Comparison of ENCODE assay signal across 12 cellular contexts in genomic region chr9:73155968-73156592, GRCh38. TPM values are rescaled to one million over a fixed set of nuclear protein-coding genes. Genes with fewer than 3 reads are reported as not detected.
DNase-seq lines count a peak whose midpoint lies in the region; ATAC-seq, FAIRE-seq and TF ChIP-seq lines count a peak whose summit lies in the region.
"Had no signal": no experiment of that assay in that cellular context is flagged by ENCODE, and none has a peak within 500 bp of the region (broad histone marks: within the 10 kb centered on the region; RNA-seq: fewer than 3 reads in every experiment).

No MANE protein-coding gene starts in this region.

- H2AFZ ChIP-seq in endothelial cell of umbilical vein (ENCODE audit: low read depth, low read length): no peak overlapping the region

- no peak for TF ChIP-seq POLR2A in endothelial cell of umbilical vein (IDR thresholded peaks at IDR 0.05; ENCODE audit: low read depth, low read length)
- TF ChIP-seq POLR2A in tibial nerve (IDR thresholded peaks at IDR 0.05): no peak

- H3K4me1 ChIP-seq in RWPE2 (ENCODE audit: insufficient read depth, poor library complexity, severe bottlenecking): peaks cover 35% of the 10 kb centered on the region
- H3K4me1 ChIP-seq in endothelial cell of umbilical vein (ENCODE audit: control insufficient read depth, extremely low read depth, insufficient read depth, low read length): peaks cover 37% of the 10 kb centered on the region
- peaks cover 0 to 57% (median 23%) of the 10 kb centered on the region in 4 donors for H3K4me1 ChIP-seq in tibial nerve

- FAIRE-seq in endothelial cell of umbilical vein (lab: Jason Lieb, UNC): no peak

- TF ChIP-seq EP300 in tibial nerve (IDR thresholded peaks at IDR 0.05): no peak

- H3K27ac Mint-ChIP-seq in activated CD4-positive, alpha-beta T cell treated with anti-CD3 and anti-CD28 coated beads for 36 hours: peak overlapping the region; percentile 68
- H3K27ac Mint-ChIP-seq in stimulated activated effector memory CD8-positive, alpha-beta T cell treated with anti-CD3 and anti-CD28 coated beads, Interleukin-12 subunit alpha, Interleukin-12 subunit beta, amount 100 ng/mL, for 72 hours: peak overlapping the region; percentile 85
- H3K27ac Mint-ChIP-seq: activated B cell treated with CpG ODN at 0.5 μM for 24 hours had no signal

- H3K9me3 Mint-ChIP-seq in activated CD4-positive, alpha-beta T cell treated with anti-CD3 and anti-CD28 coated beads for 36 hours (ENCODE audit: low read depth): no peaks in the 10 kb centered on the region
- no peaks in the 10 kb centered on the region for H3K9me3 Mint-ChIP-seq in stimulated activated effector memory CD8-positive, alpha-beta T cell treated with anti-CD3 and anti-CD28 coated beads, Interleukin-12 subunit alpha, Interleukin-12 subunit beta, amount 100 ng/mL, for 72 hours
- H3K9me3 Mint-ChIP-seq: activated B cell treated with CpG ODN at 0.5 μM for 24 hours had no signal

- TF ChIP-seq CTCF in RWPE2 (IDR thresholded peaks at IDR 0.05; ENCODE audit: poor library complexity, severe bottlenecking) (no peak), endothelial cell of umbilical vein (IDR thresholded peaks at IDR 0.05; ENCODE audit: extremely low read depth in 1 of 2, insufficient read depth in 1 of 2, low read depth in 1 of 2, low read length in 2 of 2) (no peak), tibial nerve (IDR thresholded peaks at IDR 0.05) (no peak)

- peaks cover 79% of the 10 kb centered on the region for H3K79me2 ChIP-seq in endothelial cell of umbilical vein (ENCODE audit: control insufficient read depth, insufficient read depth, low read length)

- peak overlapping the region; percentile 43 for H3K9ac ChIP-seq in endothelial cell of umbilical vein (replicated peaks; ENCODE audit: extremely low read depth, insufficient read depth, low read length)

- peaks cover 88% of the 10 kb centered on the region for H3K36me3 ChIP-seq in RWPE2 (ENCODE audit: low read depth)
- H3K36me3 ChIP-seq in endothelial cell of umbilical vein (ENCODE audit: control insufficient read depth in 2 of 2, extremely low read depth in 1 of 2, insufficient read depth in 2 of 2, low read length in 2 of 2): peaks cover 9 to 27% of the 10 kb centered on the region in 2 experiments
- H3K36me3 ChIP-seq in tibial nerve: peaks cover 0 to 26% (median 5%) of the 10 kb centered on the region in 3 donors

- H3K27me3 ChIP-seq in RWPE2 (ENCODE audit: insufficient read depth, poor library complexity, severe bottlenecking): no peaks in the 10 kb centered on the region
- H3K27me3 ChIP-seq in endothelial cell of umbilical vein (ENCODE audit: control insufficient read depth in 2 of 2, insufficient read depth in 2 of 2, low read length in 2 of 2): no peaks in the 10 kb centered on the region
- H3K27me3 ChIP-seq in tibial nerve: no peaks in the 10 kb centered on the region

- peak overlapping the region; percentile 1 for H3K4me3 Mint-ChIP-seq in activated CD4-positive, alpha-beta T cell treated with anti-CD3 and anti-CD28 coated beads for 36 hours
- peak overlapping the region; percentile 83 for H3K4me3 Mint-ChIP-seq in stimulated activated effector memory CD8-positive, alpha-beta T cell treated with anti-CD3 and anti-CD28 coated beads, Interleukin-12 subunit alpha, Interleukin-12 subunit beta, amount 100 ng/mL, for 72 hours
- H3K4me3 Mint-ChIP-seq: activated B cell treated with CpG ODN at 0.5 μM for 24 hours had no signal

- BruUV-seq in endothelial cell of umbilical vein (replicated peaks; lab: Mats Ljungman, UMichigan): no TSS peak

- H3K4me3 ChIP-seq in RWPE2 (ENCODE audit: severe bottlenecking): no peak overlapping the region
- H3K4me3 ChIP-seq in endothelial cell of umbilical vein (replicated peaks in 1 of 3; ENCODE audit: insufficient read depth in 1 of 3, low read depth in 1 of 3, low read length in 3 of 3): peak overlapping the region in 1 of 3 experiments; percentile 98
- H3K4me3 ChIP-seq in tibial nerve: no peak overlapping the region
- H3K4me3 ChIP-seq: HAP-1 had no signal

- H3K9me3 ChIP-seq in RWPE2 (ENCODE audit: severe bottlenecking): no peaks in the 10 kb centered on the region
- no peaks in the 10 kb centered on the region for H3K9me3 ChIP-seq in endothelial cell of umbilical vein (replicated peaks; ENCODE audit: control insufficient read depth, insufficient read depth, low read length)
- no peaks in the 10 kb centered on the region for H3K9me3 ChIP-seq in tibial nerve
- H3K9me3 ChIP-seq: HAP-1 had no signal

- H3K27ac ChIP-seq in RWPE2 (ENCODE audit: poor library complexity, severe bottlenecking) (peak overlapping the region; percentile 14), endothelial cell of umbilical vein (ENCODE audit: insufficient read depth, low read depth, low read length) (peak overlapping the region; percentile 28), tibial nerve (no peak overlapping the region)

- H3K9me1 ChIP-seq in endothelial cell of umbilical vein (replicated peaks; ENCODE audit: control insufficient read depth, extremely low read depth, insufficient read depth, low read length): no peaks in the 10 kb centered on the region

- intact Hi-C loops in activated CD4-positive, alpha-beta T cell treated with anti-CD3 and anti-CD28 coated beads for 36 hours (cut with DNase I, micrococcal nuclease): loop anchor here in 1 of 2 experiments (5.0 to 10.0 kb wide), 4 partner anchors 1244 to 1989 kb away; partner anchors contain the start of genes ABHD17B, C9orf85, CARNMT1 and CEMIP2
- intact Hi-C loops in endothelial cell of umbilical vein (cut with micrococcal nuclease): loop anchor here (10.0 kb wide), 1 partner anchor 791 kb away; the partner anchor contains the start of gene ZFAND5

- H4K20me1 ChIP-seq in endothelial cell of umbilical vein (replicated peaks; ENCODE audit: control insufficient read depth, extremely low read depth, insufficient read depth, low read length): peaks cover 14% of the 10 kb centered on the region

- WGBS in tibial nerve, 2 donors: 81 to 82% methylated on average over 4 of the region's 4 CpGs

- peak overlapping the region; percentile 76 for H3K4me2 ChIP-seq in endothelial cell of umbilical vein (ENCODE audit: insufficient read depth, low read length)

- DNase-seq in activated CD4-positive, alpha-beta T cell treated with anti-CD3 and anti-CD28 coated beads for 36 hours: no peak
- DNase-seq in activated CD4-positive, alpha-beta T cell treated with anti-CD3 and anti-CD28 coated beads, Interleukin-2, amount 50 U/mL, for 48 hours: no peak
- DNase-seq in RWPE2 (ENCODE audit: low spot score) (no peak), endothelial cell of umbilical vein (ENCODE audit: low read depth, low spot score) (no peak), tibial nerve (ENCODE audit: low spot score in 2 of 2) (no peak), HuH-7.5 (ENCODE audit: low spot score) (no peak)
- no peak for DNase-seq in stimulated activated effector memory CD8-positive, alpha-beta T cell treated with anti-CD3 and anti-CD28 coated beads, Interleukin-12 subunit alpha, Interleukin-12 subunit beta, amount 100 ng/mL, for 72 hours (ENCODE audit: low spot score in 2 of 2)
- DNase-seq: activated B cell treated with CpG ODN at 0.5 μM for 24 hours; NCI-H1105 treated with DMSO at 0.1 percent for 48 hours; stimulated activated CD4-positive, alpha-beta T cell treated with anti-CD3 and anti-CD28 coated beads, Interleukin-1b, Interleukin-23, amount 100 ng/mL, for 48 hours had no signal

- ATAC-seq in activated CD4-positive, alpha-beta T cell treated with anti-CD3 and anti-CD28 coated beads for 36 hours: no peak
- ATAC-seq in RWPE2 (ENCODE audit: low read depth) (no peak), HG03045 (IDR thresholded peaks at IDR 0.05; ENCODE audit: unreplicated experiment) (no peak)
- ATAC-seq in stimulated activated effector memory CD8-positive, alpha-beta T cell treated with anti-CD3 and anti-CD28 coated beads, Interleukin-12 subunit alpha, Interleukin-12 subunit beta, amount 100 ng/mL, for 72 hours: no peak

- peaks cover 78% of the 10 kb centered on the region for H3K4me1 Mint-ChIP-seq in activated CD4-positive, alpha-beta T cell treated with anti-CD3 and anti-CD28 coated beads for 36 hours
- peaks cover 51% of the 10 kb centered on the region for H3K4me1 Mint-ChIP-seq in stimulated activated effector memory CD8-positive, alpha-beta T cell treated with anti-CD3 and anti-CD28 coated beads, Interleukin-12 subunit alpha, Interleukin-12 subunit beta, amount 100 ng/mL, for 72 hours
- H3K4me1 Mint-ChIP-seq: activated B cell treated with CpG ODN at 0.5 μM for 24 hours had no signal

- peaks cover 15% of the 10 kb centered on the region for H3K36me3 Mint-ChIP-seq in activated CD4-positive, alpha-beta T cell treated with anti-CD3 and anti-CD28 coated beads for 36 hours (ENCODE audit: low read depth)
- H3K36me3 Mint-ChIP-seq in stimulated activated effector memory CD8-positive, alpha-beta T cell treated with anti-CD3 and anti-CD28 coated beads, Interleukin-12 subunit alpha, Interleukin-12 subunit beta, amount 100 ng/mL, for 72 hours: peaks cover 44% of the 10 kb centered on the region

- CTCF ChIA-PET in activated CD4-positive, alpha-beta T cell treated with anti-CD3 and anti-CD28 coated beads for 36 hours (lab: Charles Lee): interaction anchor here (0.8 to 1.5 kb wide), 3 partner anchors 16 to 48 kb away, joined by 3 to 5 read pairs (median 5); no protein-coding TSS in a partner anchor
- CTCF ChIA-PET in endothelial cell of umbilical vein (lab: Charles Lee): interaction anchor here (1.0 to 4.4 kb wide), 4 partner anchors 18 to 299 kb away, joined by 3 to 90 read pairs (median 5); no protein-coding TSS in a partner anchor

- POLR2A ChIA-PET in activated CD4-positive, alpha-beta T cell treated with anti-CD3 and anti-CD28 coated beads for 36 hours (lab: Charles Lee): no interaction called here
- POLR2A ChIA-PET in endothelial cell of umbilical vein (lab: Charles Lee): no interaction called here

- H3K27me3 Mint-ChIP-seq in activated CD4-positive, alpha-beta T cell treated with anti-CD3 and anti-CD28 coated beads for 36 hours: no peaks in the 10 kb centered on the region

- dilution Hi-C loops in endothelial cell of umbilical vein (cut with MboI; ENCODE audit: extremely low pct_ligation_motif_present, low sequenced_read_pairs): no loop called here

RNA-seq across cellular contexts. Expression of gene ANXA1, which starts 4.4 kb away (rescaled TPM):
- 10 to 100 TPM; 26.0 to 30.9 TPM for total RNA-seq in activated CD4-positive, alpha-beta T cell treated with anti-CD3 and anti-CD28 coated beads for 36 hours
- total RNA-seq in endothelial cell of umbilical vein: 525 and 578 TPM in 2 replicates
- 313 and 403 TPM in 2 replicates for polyA plus RNA-seq in endothelial cell of umbilical vein
- 739 and 850 TPM in 2 replicates for polyA plus RNA-seq in endothelial cell of umbilical vein (2011; cell fraction: cytosol; rRNA removed)
- 853 and 889 TPM in 2 replicates for polyA plus RNA-seq in endothelial cell of umbilical vein (2011; cell fraction: nucleus; rRNA removed)
- polyA plus RNA-seq in endothelial cell of umbilical vein (2012): 651 and 824 TPM in 2 replicates
- 346 and 389 TPM in 2 replicates for polyA minus RNA-seq in endothelial cell of umbilical vein
- 99.6 TPM for polyA minus RNA-seq in endothelial cell of umbilical vein (2011; cell fraction: cytosol; rRNA and poly(A)+ RNA removed)
- 497 and 541 TPM in 2 replicates for polyA minus RNA-seq in endothelial cell of umbilical vein (2011; cell fraction: nucleus; rRNA and poly(A)+ RNA removed)
- 100 to 1,000 TPM; 265 to 504 (median 306) TPM for total RNA-seq in tibial nerve

Comparison
In these comparisons a context has a peak if more than half of its experiments do, and no peak if none do; other contexts are left out.
1. H3K27ac ChIP-seq: peak in RWPE2 (single experiment) and endothelial cell of umbilical vein (single experiment); none in tibial nerve (0 of 4).
2. RNA of gene ANXA1, which starts 4.4 kb away (total RNA-seq): 525 to 578 TPM in endothelial cell of umbilical vein and 265 to 504 TPM in tibial nerve; 26.0 to 30.9 TPM in activated CD4-positive, alpha-beta T cell treated with anti-CD3 and anti-CD28 coated beads for 36 hours; every median in the first group is over 4 times any median in the second.